In the genomic region with DNA sequence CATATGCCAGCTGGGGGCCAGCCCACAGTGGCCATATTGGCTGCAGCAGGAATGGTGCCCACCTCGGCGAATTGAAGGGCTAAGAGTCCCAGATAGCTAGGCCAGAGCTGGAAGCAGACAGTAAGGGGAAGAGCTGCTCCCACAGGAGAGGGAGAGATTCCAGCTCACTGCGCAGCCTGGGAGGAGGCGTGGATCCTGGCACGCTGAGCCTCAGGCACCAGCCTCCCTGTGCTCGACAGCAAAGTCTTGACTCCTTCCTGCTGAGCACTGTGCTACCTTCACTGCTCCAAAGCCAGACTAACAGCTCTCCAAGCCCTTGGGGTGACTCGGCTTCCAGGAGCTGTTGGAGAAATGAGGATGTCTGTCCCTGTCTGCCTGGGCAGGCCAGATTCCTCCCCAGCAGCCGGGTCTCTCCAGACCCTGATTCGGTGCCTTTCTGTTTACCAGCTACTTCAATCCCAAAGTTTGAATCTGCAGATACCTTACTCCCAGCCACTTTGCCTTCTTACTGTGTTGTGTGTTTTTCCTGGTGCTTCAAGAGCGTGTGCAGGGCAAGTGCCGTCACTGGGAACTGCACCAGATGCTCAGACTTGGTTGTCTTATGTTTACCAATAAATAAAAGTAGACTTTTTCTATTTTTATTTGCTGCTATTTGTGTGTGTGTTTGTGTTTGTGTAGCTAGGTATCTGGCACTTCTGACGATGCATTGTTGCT, we compare ENCODE assay signal across 27 cellular contexts. TPM values are rescaled to one million over a fixed set of nuclear protein-coding genes. Genes with fewer than 3 reads are reported as not detected.
"Had no signal": no experiment of that assay in that cellular context is flagged by ENCODE, and none has a peak within 500 bp of the region (broad histone marks: within the 10 kb centered on the region; RNA-seq: fewer than 3 reads in every experiment).

No MANE protein-coding gene starts in this region.

- H3K4me1 ChIP-seq: psoas muscle had no signal

- H3K27ac ChIP-seq: cardiac muscle cell, esophagus squamous epithelium, psoas muscle, tibial nerve, uterus had no signal

- H3K4me3 Mint-ChIP-seq: activated CD4-positive, alpha-beta T cell treated with anti-CD3 and anti-CD28 coated beads, Interleukin-2, amount 10 ng/mL, durations not matched to agents 24 days and 14 days; activated CD8-positive, alpha-beta T cell treated with anti-CD3 and anti-CD28 coated beads for 36 hours; activated naive CD4-positive, alpha-beta T cell treated with anti-CD3 and anti-CD28 coated beads, Interleukin-2, amount 50 U/mL, for 24 hours; activated T-cell treated with anti-CD3 and anti-CD28 coated beads, Interleukin-2, amount 50 U/mL, for 4 hours; dendritic cell treated with granulocyte-macrophage colony-stimulating factor and Interleukin-4, amounts not matched to agents 40 ng/mL and 50 ng/mL, for 4 days; memory B cell had no signal

- H3K4me3 ChIP-seq: cardiac muscle cell, esophagus squamous epithelium, heart right ventricle, psoas muscle, tibial nerve, uterus had no signal

- H3K27ac Mint-ChIP-seq: activated CD4-positive, alpha-beta T cell treated with anti-CD3 and anti-CD28 coated beads, Interleukin-2, amount 10 ng/mL, durations not matched to agents 24 days and 14 days; activated CD8-positive, alpha-beta T cell treated with anti-CD3 and anti-CD28 coated beads for 36 hours; activated naive CD4-positive, alpha-beta T cell treated with anti-CD3 and anti-CD28 coated beads, Interleukin-2, amount 50 U/mL, for 24 hours; dendritic cell treated with granulocyte-macrophage colony-stimulating factor and Interleukin-4, amounts not matched to agents 40 ng/mL and 50 ng/mL, for 4 days; memory B cell had no signal

- H3K9me3 ChIP-seq: esophagus squamous epithelium, heart right ventricle, psoas muscle, tibial nerve, uterus had no signal

- ATAC-seq: activated CD8-positive, alpha-beta T cell treated with anti-CD3 and anti-CD28 coated beads for 36 hours; activated T-cell treated with anti-CD3 and anti-CD28 coated beads, Interleukin-2, amount 50 U/mL, for 4 hours; psoas muscle; right cardiac atrium; stimulated activated naive CD8-positive, alpha-beta T cell treated with anti-CD3 and anti-CD28 coated beads, Interleukin-15, Interleukin-2, amounts not matched to agents 100 U/mL and 50 U/mL, for 24 hours had no signal

- H3K36me3 Mint-ChIP-seq: activated naive CD4-positive, alpha-beta T cell treated with anti-CD3 and anti-CD28 coated beads, Interleukin-2, amount 50 U/mL, for 24 hours; memory B cell had no signal

- H3K36me3 ChIP-seq: uterus had no signal

- DNase-seq: activated CD4-positive, alpha-beta T cell treated with anti-CD3 and anti-CD28 coated beads, Interleukin-2, amount 10 ng/mL, durations not matched to agents 24 days and 14 days; activated CD4-positive, CD25-positive, alpha-beta regulatory T cell; activated CD8-positive, alpha-beta T cell treated with anti-CD3 and anti-CD28 coated beads for 36 hours; activated effector memory CD4-positive, alpha-beta T cell treated with anti-CD3 and anti-CD28 coated beads, Interleukin-2, amount 50 U/mL, for 16 hours; activated T-cell treated with anti-CD3 and anti-CD28 coated beads, Interleukin-2, amount 50 U/mL, for 4 hours; effector memory CD4-positive, alpha-beta T cell; esophagus squamous epithelium; heart right ventricle; left ventricle myocardium superior; psoas muscle; stimulated activated CD4-positive, alpha-beta T cell treated with anti-CD3 and anti-CD28 coated beads, Interleukin-2, amount 100 ng/mL, for 24 hours; stimulated activated naive CD8-positive, alpha-beta T cell treated with anti-CD3 and anti-CD28 coated beads, Interleukin-15, Interleukin-2, amounts not matched to agents 100 U/mL and 50 U/mL, for 24 hours; substantia nigra; T-helper 9 cell; uterus had no signal

- H3K4me1 Mint-ChIP-seq: activated CD4-positive, alpha-beta T cell treated with anti-CD3 and anti-CD28 coated beads, Interleukin-2, amount 10 ng/mL, durations not matched to agents 24 days and 14 days had no signal

RNA-seq across cellular contexts. Expression of gene ENPP7, which starts 56.3 kb away (rescaled TPM):
- total RNA-seq: activated CD4-positive, alpha-beta T cell treated with anti-CD3 and anti-CD28 coated beads, Interleukin-2, amount 10 ng/mL, durations not matched to agents 24 days and 14 days; activated T-cell treated with anti-CD3 and anti-CD28 coated beads, Interleukin-2, amount 50 U/mL, for 4 hours; cardiac muscle cell; chondrocyte; esophagus squamous epithelium; heart right ventricle; left ventricle myocardium superior; mononuclear cell; osteocyte; psoas muscle; right cardiac atrium; skeletal muscle tissue; tibial nerve; uterus had no signal
- polyA plus RNA-seq: adipose tissue, cardiac muscle cell, heart right ventricle, neural cell, right cardiac atrium had no signal
